Comparison of ENCODE assay signal across 9 cellular contexts in the genomic region with DNA sequence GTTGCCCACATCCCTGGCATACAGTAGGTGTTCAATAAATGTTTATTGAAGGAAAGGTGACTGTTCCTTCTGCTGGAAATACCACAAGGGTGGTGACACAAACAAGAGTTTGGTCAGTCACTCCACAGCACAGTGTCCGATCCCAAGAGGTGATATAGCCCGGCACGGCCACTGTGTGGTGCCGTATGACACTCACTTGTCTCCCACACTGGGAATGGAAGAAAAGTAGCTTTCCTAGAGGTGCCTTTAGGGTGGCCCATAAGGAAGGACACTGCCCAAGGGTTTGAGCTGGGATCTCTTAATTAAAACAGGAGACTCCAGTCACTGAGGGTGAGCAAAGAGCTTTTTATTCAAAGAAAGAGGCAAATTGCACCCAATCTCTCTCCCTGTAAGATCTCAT. TPM values are rescaled to one million over a fixed set of nuclear protein-coding genes. Genes with fewer than 3 reads are reported as not detected.
DNase-seq lines count a peak whose midpoint lies in the region; TF ChIP-seq lines count a peak whose summit lies in the region.
"Had no signal": no experiment of that assay in that cellular context is flagged by ENCODE, and none has a peak within 500 bp of the region (broad histone marks: within the 10 kb centered on the region; RNA-seq: fewer than 3 reads in every experiment).

No MANE protein-coding gene starts in this region.

- 70 to 82% methylated on average over 4 of the region's 4 CpGs for WGBS in endodermal cell (ENCODE audit: insufficient coverage in 1 of 2, insufficient read length in 1 of 2), 2 experiments

- H3K36me3 ChIP-seq in MM.1S (replicated peaks; ENCODE audit: insufficient read depth, low read length) (no peaks in the 10 kb centered on the region), endodermal cell (ENCODE audit: control insufficient read depth, insufficient read depth, low read length) (peaks cover 4% of the 10 kb centered on the region)

- H3K27me3 Mint-ChIP-seq in endodermal cell (ENCODE audit: insufficient read depth), result peaks cover 3% of the 10 kb centered on the region
- H3K27me3 Mint-ChIP-seq in nephron (ENCODE audit: low read depth), result no peaks in the 10 kb centered on the region

- H3K9me3 Mint-ChIP-seq in endodermal cell (no peaks in the 10 kb centered on the region), nephron (no peaks in the 10 kb centered on the region)

- H3K9me2 ChIP-seq in MM.1S (replicated peaks; ENCODE audit: insufficient read depth, low read length), result no peaks in the 10 kb centered on the region

- intact Hi-C loops in posterior cingulate gyrus (cut with DNase I), result no loop called here

- DNase-seq in GDM1 (lab: John Stamatoyannopoulos, UW), result peak; percentile 7
- DNase-seq in MM.1S, result no peak
- peak; percentile 71 for DNase-seq in endodermal cell
- DNase-seq in MV-4-11 (lab: John Stamatoyannopoulos, UW), result no peak
- DNase-seq in posterior cingulate gyrus, result no peak
- DNase-seq in NCI-H1048 (lab: John Stamatoyannopoulos, UW), result no peak
- DNase-seq in NCI-H128 (lab: John Stamatoyannopoulos, UW; ENCODE audit: unreplicated experiment), result no peak
- DNase-seq: NCI-H2029 had no signal

- no peaks in the 10 kb centered on the region for H4K20me1 ChIP-seq in MM.1S (ENCODE audit: insufficient read depth, low read length)

- H3K9ac ChIP-seq in MM.1S (ENCODE audit: low read length) (no peak overlapping the region), endodermal cell (ENCODE audit: extremely low read depth, low read length, poor library complexity, severe bottlenecking) (no peak overlapping the region)

- no peaks in the 10 kb centered on the region for H3K4me1 ChIP-seq in MM.1S (ENCODE audit: low read length)
- no peaks in the 10 kb centered on the region for H3K4me1 ChIP-seq in endodermal cell (ENCODE audit: control insufficient read depth, insufficient read depth, low read length)

- H3K4me3 ChIP-seq in MM.1S (ENCODE audit: low read length), result no peak overlapping the region
- no peak overlapping the region for H3K4me3 ChIP-seq in endodermal cell (ENCODE audit: low read length)

- TF ChIP-seq CTCF in MM.1S (IDR thresholded peaks at IDR 0.05; ENCODE audit: low read length) (0 out of 2 replicates have a peak, but pooled peaks have one; percentile 8), endodermal cell (conservative IDR thresholded peaks at IDR 0.05) (peak; percentile 65), nephron (IDR thresholded peaks at IDR 0.05; ENCODE audit: unreplicated experiment in 3 of 3) (peak in 2 of 3 experiments; percentile 16 to 22)

- H3K9me3 ChIP-seq in MM.1S (replicated peaks; ENCODE audit: insufficient read depth, low read length), result no peaks in the 10 kb centered on the region
- H3K9me3 ChIP-seq in endodermal cell (ENCODE audit: control insufficient read depth, low read length), result no peaks in the 10 kb centered on the region

- no peaks in the 10 kb centered on the region for H3K27me3 ChIP-seq in MM.1S (replicated peaks; ENCODE audit: insufficient read depth, low read length)
- no peaks in the 10 kb centered on the region for H3K27me3 ChIP-seq in endodermal cell (ENCODE audit: control insufficient read depth, insufficient read depth, low read length, poor library complexity, severe bottlenecking)

- no peaks in the 10 kb centered on the region for H3F3A ChIP-seq in MM.1S (ENCODE audit: insufficient read depth, low read length)

- H3K4me1 Mint-ChIP-seq in endodermal cell (peaks cover 5% of the 10 kb centered on the region), nephron (no peaks in the 10 kb centered on the region)

- H3K27ac Mint-ChIP-seq in endodermal cell (peak overlapping the region; percentile 66), nephron (no peak overlapping the region)

- H3K36me3 Mint-ChIP-seq in endodermal cell (ENCODE audit: low read depth) (peaks cover 6% of the 10 kb centered on the region), nephron (ENCODE audit: low read depth) (peaks cover 9% of the 10 kb centered on the region)

- H3K4me3 Mint-ChIP-seq in endodermal cell (no peak overlapping the region), nephron (no peak overlapping the region)

- no peaks in the 10 kb centered on the region for H3K79me2 ChIP-seq in MM.1S (ENCODE audit: low read length)

- H3K4me2 ChIP-seq in MM.1S (ENCODE audit: low read depth, low read length), result no peak overlapping the region

- H3K27ac ChIP-seq in MM.1S (ENCODE audit: low read length), result no peak overlapping the region
- no peak overlapping the region for H3K27ac ChIP-seq in endodermal cell (ENCODE audit: low read depth, low read length)

- no peak overlapping the region for H2AFZ ChIP-seq in MM.1S (ENCODE audit: low read length)

RNA-seq across cellular contexts. Expression of gene TGM4, which starts 40.5 kb away (rescaled TPM):
- not detected for total RNA-seq in endodermal cell
- polyA plus RNA-seq in endodermal cell (2013, experiment 1 of 2), result not detected
- polyA plus RNA-seq in endodermal cell (2013, experiment 2 of 2), result not detected

RNA-seq across cellular contexts. Expression of gene TMEM42, which starts 53.2 kb away (rescaled TPM):
- 10 to 100 TPM; 12.1 to 16.9 TPM for total RNA-seq in endodermal cell
- 18.1 TPM for polyA plus RNA-seq in endodermal cell (2013, experiment 1 of 2)
- polyA plus RNA-seq in endodermal cell (2013, experiment 2 of 2), result 16.3 TPM

Comparison
In these comparisons a context has a peak if more than half of its experiments do, and no peak if none do; other contexts are left out.
1. DNase-seq: peak in GDM1 (single experiment) and endodermal cell (single experiment); none in MM.1S (single experiment), MV-4-11 (single experiment), posterior cingulate gyrus (0 of 10), NCI-H1048 (single experiment) and NCI-H128 (single experiment).
2. CTCF ChIP-seq: peak in every context shown above with its lines; median percentile 65 in endodermal cell; 19 in nephron; 8 in MM.1S.